ENCODE assay signal across 29 cellular contexts in genomic region chr22:44730490-44731356, GRCh38. TPM values are rescaled to one million over a fixed set of nuclear protein-coding genes. Genes with fewer than 3 reads are reported as not detected.
DNase-seq lines count a peak whose midpoint lies in the region; ATAC-seq and TF ChIP-seq lines count a peak whose summit lies in the region.
"Had no signal": no experiment of that assay in that cellular context is flagged by ENCODE, and none has a peak within 500 bp of the region (broad histone marks: within the 10 kb centered on the region; RNA-seq: fewer than 3 reads in every experiment).

No MANE protein-coding gene starts in this region.

- H3K9me3 ChIP-seq in left ventricle myocardium inferior (replicated peaks), result no peaks in the 10 kb centered on the region
- H3K9me3 ChIP-seq in naive thymus-derived CD4-positive, alpha-beta T cell (ENCODE audit: control insufficient read depth in 2 of 3, low read length in 3 of 3), result no peaks in the 10 kb centered on the region
- H3K9me3 ChIP-seq: esophagus muscularis mucosa, MG63, neutrophil, Peyer's patch, prostate gland, SJCRH30 had no signal

- POLR2A ChIA-PET in WTC11 (lab: Charles Lee), result interaction anchor here (0.9 kb wide), 1 partner anchor 24 kb away, joined by 3 read pairs; no protein-coding TSS in a partner anchor
- POLR2A ChIA-PET in naive thymus-derived CD4-positive, alpha-beta T cell (lab: Charles Lee), result no interaction called here

- no peak overlapping the region for H3K4me3 Mint-ChIP-seq in WTC11
- peak overlapping the region in 1 of 10 donors; percentile 34 for H3K4me3 Mint-ChIP-seq in naive thymus-derived CD4-positive, alpha-beta T cell

- CTCF ChIA-PET in WTC11 (lab: Charles Lee), result interaction anchor here (0.6 to 5.5 kb wide), 2 partner anchors 46 to 772 kb away, joined by 5 to 20 read pairs; no protein-coding TSS in a partner anchor
- CTCF ChIA-PET in naive thymus-derived CD4-positive, alpha-beta T cell (lab: Charles Lee), result interaction anchor here (1.0 kb wide), 1 partner anchor 9 kb away, joined by 3 read pairs; no protein-coding TSS in a partner anchor

- H3K36me3 ChIP-seq in left ventricle myocardium inferior (no peaks in the 10 kb centered on the region), H7 (replicated peaks; ENCODE audit: control insufficient read depth, insufficient read depth, low read length) (no peaks in the 10 kb centered on the region)
- H3K36me3 ChIP-seq in naive thymus-derived CD4-positive, alpha-beta T cell (ENCODE audit: control insufficient read depth in 2 of 3, insufficient read depth in 3 of 3, low read length in 3 of 3), result peaks cover 0 to 21% (median 0%) of the 10 kb centered on the region in 3 experiments
- H3K36me3 ChIP-seq: neutrophil, prostate gland had no signal

- H3K4me3 ChIP-seq in left ventricle myocardium inferior (no peak overlapping the region), H7 (ENCODE audit: insufficient read depth, low read depth, low read length) (no peak overlapping the region)
- no peak overlapping the region for H3K4me3 ChIP-seq in naive thymus-derived CD4-positive, alpha-beta T cell (ENCODE audit: low read length)
- H3K4me3 ChIP-seq: hepatocyte, MG63, prostate gland, SJCRH30 had no signal

- H3K27me3 Mint-ChIP-seq in WTC11 (ENCODE audit: low read depth), result no peaks in the 10 kb centered on the region
- H3K27me3 Mint-ChIP-seq in naive thymus-derived CD4-positive, alpha-beta T cell, result no peaks in the 10 kb centered on the region
- H3K27me3 Mint-ChIP-seq: effector memory CD8-positive, alpha-beta T cell; stimulated activated naive CD8-positive, alpha-beta T cell treated with anti-CD3 and anti-CD28 coated beads, Interleukin-15, amount 100 ng/mL, for 72 hours; T-cell had no signal

- TF ChIP-seq CTCF in left ventricle myocardium inferior (IDR thresholded peaks at IDR 0.05; ENCODE audit: borderline replicate concordance) (no peak), WTC11 (IDR thresholded peaks at IDR 0.05) (no peak)

- intact Hi-C loops in left ventricle myocardium inferior (cut with micrococcal nuclease) (no loop called here), Right ventricle myocardium superior (cut with DNase I) (no loop called here)
- intact Hi-C loops in naive thymus-derived CD4-positive, alpha-beta T cell (cut with micrococcal nuclease), result no loop called here

- ATAC-seq in Right ventricle myocardium superior (ENCODE audit: poor library complexity) (no peak), WTC11 (no peak), HG02884 (IDR thresholded peaks at IDR 0.05; ENCODE audit: unreplicated experiment) (no peak)
- no peak for ATAC-seq in naive thymus-derived CD4-positive, alpha-beta T cell
- ATAC-seq: activated naive CD4-positive, alpha-beta T cell treated with anti-CD3 and anti-CD28 coated beads, Interleukin-2, amount 50 U/mL, for 72 hours; effector memory CD8-positive, alpha-beta T cell; stimulated activated naive CD8-positive, alpha-beta T cell treated with anti-CD3 and anti-CD28 coated beads, Interleukin-15, amount 100 ng/mL, for 72 hours had no signal

- no peaks in the 10 kb centered on the region; the same call in 1 of the 2 replicates for H3K9me3 Mint-ChIP-seq in WTC11
- peaks cover 0 to 3% (median 0%) of the 10 kb centered on the region in 11 donors for H3K9me3 Mint-ChIP-seq in naive thymus-derived CD4-positive, alpha-beta T cell
- H3K9me3 Mint-ChIP-seq: activated naive CD4-positive, alpha-beta T cell treated with anti-CD3 and anti-CD28 coated beads, Interleukin-2, amount 50 U/mL, for 72 hours; effector memory CD8-positive, alpha-beta T cell; T-cell had no signal

- H3K27me3 ChIP-seq in left ventricle myocardium inferior (ENCODE audit: low read depth), result peaks cover 18% of the 10 kb centered on the region
- no peaks in the 10 kb centered on the region for H3K27me3 ChIP-seq in naive thymus-derived CD4-positive, alpha-beta T cell (ENCODE audit: control insufficient read depth in 2 of 2, insufficient read depth in 2 of 2, low read length in 2 of 2)
- H3K27me3 ChIP-seq in H7 (ENCODE audit: control insufficient read depth, insufficient read depth, low read length), result no peaks in the 10 kb centered on the region
- H3K27me3 ChIP-seq: hepatocyte, MG63, neutrophil, Peyer's patch, SJCRH30 had no signal

- H3K27ac Mint-ChIP-seq in WTC11, result peak overlapping the region; percentile 22; the same call in 1 of the 2 replicates
- H3K27ac Mint-ChIP-seq in naive thymus-derived CD4-positive, alpha-beta T cell, result peak overlapping the region in 5 of 9 donors; percentile 34 to 87 (median 48)

- peak overlapping the region; percentile 67 for H3K27ac ChIP-seq in left ventricle myocardium inferior (replicated peaks)
- H3K27ac ChIP-seq in naive thymus-derived CD4-positive, alpha-beta T cell (ENCODE audit: low read depth, low read length), result no peak overlapping the region
- H3K27ac ChIP-seq: neutrophil, SJCRH30 had no signal

- no peaks in the 10 kb centered on the region; the same call in 1 of the 2 replicates for H3K36me3 Mint-ChIP-seq in WTC11
- peaks cover 0 to 11% (median 0%) of the 10 kb centered on the region in 5 donors for H3K36me3 Mint-ChIP-seq in naive thymus-derived CD4-positive, alpha-beta T cell
- H3K36me3 Mint-ChIP-seq: activated naive CD4-positive, alpha-beta T cell treated with anti-CD3 and anti-CD28 coated beads, Interleukin-2, amount 50 U/mL, for 72 hours had no signal

- no peaks in the 10 kb centered on the region; the same call in 1 of the 2 replicates for H3K4me1 Mint-ChIP-seq in WTC11
- peaks cover 0 to 17% (median 3%) of the 10 kb centered on the region in 7 donors for H3K4me1 Mint-ChIP-seq in naive thymus-derived CD4-positive, alpha-beta T cell

- H3K4me1 ChIP-seq in left ventricle myocardium inferior, result peaks cover 17% of the 10 kb centered on the region
- no peaks in the 10 kb centered on the region for H3K4me1 ChIP-seq in naive thymus-derived CD4-positive, alpha-beta T cell (ENCODE audit: control insufficient read depth in 2 of 2, insufficient read depth in 2 of 2, low read length in 2 of 2)
- H3K4me1 ChIP-seq: prostate gland, SJCRH30 had no signal

- DNase-seq in left ventricle myocardium inferior (no peak), Right ventricle myocardium superior (no peak), WTC11 (ENCODE audit: low spot score) (no peak), NCI-H2081 treated with DMSO at 0.1 percent for 48 hours (lab: John Stamatoyannopoulos, UW) (no peak), H7 (no peak)
- no peak for DNase-seq in naive thymus-derived CD4-positive, alpha-beta T cell
- DNase-seq: ACHN; activated CD4-positive, CD25-positive, alpha-beta regulatory T cell; aorta; Calu3; cortex of kidney; effector memory CD8-positive, alpha-beta T cell; foreskin melanocyte; left cardiac atrium; mammary epithelial cell; MG63; NCI-H1105 treated with DMSO at 0.1 percent for 48 hours; NCI-H1930; NCI-H69; Peyer's patch; SJCRH30; stimulated activated naive CD8-positive, alpha-beta T cell treated with anti-CD3 and anti-CD28 coated beads, Interleukin-15, amount 100 ng/mL, for 72 hours; T-cell had no signal

TF ChIP-seq in WTC11, 78 proteins besides CTCF, POLR2A, EP300 and RAD21 (continues in another document):
- TF ChIP-seq STAT6 (CRISPR knock-in tag; conservative IDR thresholded peaks at IDR 0.05; ENCODE audit: low read depth) (no peak), ZNF232 (CRISPR knock-in tag; IDR thresholded peaks at IDR 0.05) (no peak), ESRRA (CRISPR knock-in tag; IDR thresholded peaks at IDR 0.05; ENCODE audit: borderline replicate concordance) (no peak), ELF4 (CRISPR knock-in tag; IDR thresholded peaks at IDR 0.05; ENCODE audit: low read depth) (no peak), NR1H2 (CRISPR knock-in tag; IDR thresholded peaks at IDR 0.05) (no peak), IRF2 (CRISPR knock-in tag; IDR thresholded peaks at IDR 0.05; ENCODE audit: borderline replicate concordance, low read depth) (no peak), ZNF138 (CRISPR knock-in tag; conservative IDR thresholded peaks at IDR 0.05) (no peak), CREB1 (CRISPR knock-in tag; IDR thresholded peaks at IDR 0.05) (no peak), CREM (CRISPR knock-in tag; IDR thresholded peaks at IDR 0.05) (no peak), NR3C1 (CRISPR knock-in tag; conservative IDR thresholded peaks at IDR 0.05; ENCODE audit: low read depth) (no peak), CBFB (CRISPR knock-in tag; IDR thresholded peaks at IDR 0.05; ENCODE audit: low read depth) (no peak), KAT7 (CRISPR knock-in tag; IDR thresholded peaks at IDR 0.05; ENCODE audit: borderline replicate concordance) (no peak), NFATC4 (CRISPR knock-in tag; IDR thresholded peaks at IDR 0.05) (no peak)

RNA-seq across cellular contexts. Expression of gene ARHGAP8, which starts 21.7 kb away (rescaled TPM):
- total RNA-seq in left ventricle myocardium inferior (not detected), Right ventricle myocardium superior (not detected), WTC11 (2021) (50.5 to 61.4 TPM (median 58.0 TPM) in 3 replicates)
- total RNA-seq in naive thymus-derived CD4-positive, alpha-beta T cell, result 1 to 10 TPM in 2 of 5 experiments, under 1 TPM in 1, not detected in 2; 0.82 to 2.3 (median 1.5) TPM
- polyA plus RNA-seq in naive thymus-derived CD4-positive, alpha-beta T cell, result not detected
- 24.8 and 28.3 TPM in 2 replicates for total RNA-seq in H7 (2014; rRNA removed; shearing (Covaris generic))
- polyA plus RNA-seq: aorta had no signal

RNA-seq across cellular contexts. Expression of gene PRR5, which starts 28.7 kb away (rescaled TPM):
- total RNA-seq in left ventricle myocardium inferior, result 2.9 TPM
- 2.9 TPM for total RNA-seq in Right ventricle myocardium superior
- 12.3 to 15.6 TPM (median 13.6 TPM) in 3 replicates for total RNA-seq in WTC11 (2021)
- total RNA-seq in naive thymus-derived CD4-positive, alpha-beta T cell, result 10 to 100 TPM; 19.6 to 49.1 (median 44.4) TPM
- 10 to 100 TPM; 19.6 to 29.6 TPM for polyA plus RNA-seq in naive thymus-derived CD4-positive, alpha-beta T cell
- 7.7 and 8.4 TPM in 2 replicates for total RNA-seq in H7 (2014; rRNA removed; shearing (Covaris generic))
